Comparison of ENCODE assay signal across 13 cellular contexts in genomic region chr1:149995927-149996326, GRCh38.
A peak's percentile ranks its signal among the peaks of the same experiment; 100 is the strongest.
DNase-seq lines count a peak whose midpoint lies in the region.
"Had no signal": no experiment of that assay in that cellular context is flagged by ENCODE, and none has a peak within 500 bp of the region (broad histone marks: within the 10 kb centered on the region; RNA-seq: fewer than 3 reads in every experiment).

No MANE protein-coding gene starts in this region.

- H3K36me3 ChIP-seq in adipocyte (ENCODE audit: control insufficient read depth, insufficient read depth, low read length, severe bottlenecking) = peaks cover 37% of the 10 kb centered on the region

- no peaks in the 10 kb centered on the region for H3K9me3 ChIP-seq in adipocyte (ENCODE audit: control insufficient read depth, low read length)
- H3K9me3 ChIP-seq: right lobe of liver had no signal

- H3K4me3 ChIP-seq in adipocyte (ENCODE audit: low read length) = no peak overlapping the region
- H3K4me3 ChIP-seq: right lobe of liver had no signal

- peaks cover 22% of the 10 kb centered on the region for H3K4me1 ChIP-seq in adipocyte (ENCODE audit: control insufficient read depth, insufficient read depth, low read length)

- peak; percentile 4 for DNase-seq in stimulated activated CD4-positive, alpha-beta T cell treated with anti-CD3 and anti-CD28 coated beads, Interleukin-1b, Interleukin-23, amount 100 ng/mL, for 48 hours
- no peak for DNase-seq in stimulated activated CD4-positive, alpha-beta T cell treated with anti-CD3 and anti-CD28 coated beads, Interleukin-4, amount 100 ng/mL, for 4 hours
- DNase-seq in adipocyte (ENCODE audit: low read depth) (peak; percentile 34), kidney tubule cell (ENCODE audit: low spot score) (peak; percentile 88), NCI-H1092 treated with DMSO at 0.1 percent for 48 hours (lab: John Stamatoyannopoulos, UW) (no peak), DMS153 (lab: John Stamatoyannopoulos, UW) (no peak), SW480 (ENCODE audit: low spot score) (no peak), NCI-H748 treated with DMSO at 0.1 percent for 48 hours (lab: John Stamatoyannopoulos, UW) (no peak)
- DNase-seq: effector memory CD8-positive, alpha-beta T cell; NCI-H1417 treated with DMSO at 0.1 percent for 48 hours; right lobe of liver; Right ventricle myocardium superior; stimulated activated naive CD4-positive, alpha-beta T cell had no signal

- H3K9ac ChIP-seq in adipocyte (ENCODE audit: low read length) = no peak overlapping the region

- H3K27me3 ChIP-seq in adipocyte (replicated peaks; ENCODE audit: control insufficient read depth, insufficient read depth, low read length) = no peaks in the 10 kb centered on the region
- H3K27me3 ChIP-seq: right lobe of liver had no signal

Comparison
In these comparisons a context has a peak if more than half of its experiments do, and no peak if none do; other contexts are left out.
1. DNase-seq: peak in stimulated activated CD4-positive, alpha-beta T cell treated with anti-CD3 and anti-CD28 coated beads, Interleukin-1b, Interleukin-23, amount 100 ng/mL, for 48 hours (single experiment), adipocyte (single experiment) and kidney tubule cell (single experiment); none in stimulated activated CD4-positive, alpha-beta T cell treated with anti-CD3 and anti-CD28 coated beads, Interleukin-4, amount 100 ng/mL, for 4 hours (0 of 2), NCI-H1092 treated with DMSO at 0.1 percent for 48 hours (single experiment), DMS153 (single experiment), SW480 (single experiment) and NCI-H748 treated with DMSO at 0.1 percent for 48 hours (single experiment).